In the genomic region with DNA sequence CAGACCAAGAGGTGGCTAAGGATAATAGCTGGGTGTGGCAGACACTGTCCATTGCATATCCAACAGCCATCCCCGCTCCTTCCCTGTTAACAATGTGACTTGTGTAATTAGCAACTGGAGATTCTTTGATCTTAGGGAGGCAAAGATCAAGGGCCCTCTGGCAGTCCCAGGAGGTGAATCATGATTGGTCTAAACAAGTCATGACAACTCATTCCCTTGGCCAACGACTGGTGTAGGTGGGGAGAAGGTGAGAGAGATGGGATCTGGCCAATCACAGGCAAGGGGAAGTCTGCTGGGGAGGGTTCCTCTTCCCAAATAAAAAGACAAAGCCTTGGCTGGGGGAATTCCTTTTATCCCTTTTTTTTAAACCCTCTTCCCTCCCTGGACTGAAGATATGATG, we compare ENCODE assay signal across 18 cellular contexts.
"Had no signal": no experiment of that assay in that cellular context is flagged by ENCODE, and none has a peak within 500 bp of the region (broad histone marks: within the 10 kb centered on the region; RNA-seq: fewer than 3 reads in every experiment).

No MANE protein-coding gene starts in this region.

- H3K4me3 ChIP-seq: cardiac muscle cell, colonic mucosa, thoracic aorta had no signal

- DNase-seq: activated CD4-positive, alpha-beta memory T cell treated with anti-CD3 and anti-CD28 coated beads for 36 hours; activated naive CD4-positive, alpha-beta T cell; activated T-cell treated with anti-CD3 and anti-CD28 coated beads, Interleukin-2, amount 50 U/mL, for 72 hours; aorta; colonic mucosa; effector memory CD4-positive, alpha-beta T cell; immature natural killer cell; left cardiac atrium; natural killer cell; occipital lobe; stimulated activated CD4-positive, alpha-beta T cell treated with anti-CD3 and anti-CD28 coated beads, Interleukin-12 subunit alpha, Interleukin-12 subunit beta, amount 100 ng/mL, for 4 hours; stimulated activated naive CD8-positive, alpha-beta T cell treated with anti-CD3 and anti-CD28 coated beads, Interleukin-15, Interleukin-2, amounts not matched to agents 100 U/mL and 50 U/mL, for 24 hours; T-helper 9 cell had no signal

- H3K27me3 ChIP-seq: cardiac muscle cell, colonic mucosa had no signal

- H3K27ac ChIP-seq: cardiac muscle cell, colonic mucosa, thoracic aorta had no signal

- H3K4me3 Mint-ChIP-seq: activated CD4-positive, alpha-beta memory T cell treated with anti-CD3 and anti-CD28 coated beads for 36 hours; activated T-cell treated with anti-CD3 and anti-CD28 coated beads, Interleukin-2, amount 50 U/mL, for 72 hours; immature natural killer cell; natural killer cell had no signal

- ATAC-seq: activated T-cell treated with anti-CD3 and anti-CD28 coated beads, Interleukin-2, amount 50 U/mL, for 72 hours; left cardiac atrium; natural killer cell; sciatic nerve; stimulated activated naive CD8-positive, alpha-beta T cell treated with anti-CD3 and anti-CD28 coated beads, Interleukin-15, Interleukin-2, amounts not matched to agents 100 U/mL and 50 U/mL, for 24 hours had no signal

- H3K27ac Mint-ChIP-seq: activated CD4-positive, alpha-beta memory T cell treated with anti-CD3 and anti-CD28 coated beads for 36 hours; activated T-cell treated with anti-CD3 and anti-CD28 coated beads, Interleukin-2, amount 50 U/mL, for 72 hours; immature natural killer cell; natural killer cell; progenitor cell of endocrine pancreas had no signal

- H3K36me3 Mint-ChIP-seq: activated CD4-positive, alpha-beta memory T cell treated with anti-CD3 and anti-CD28 coated beads for 36 hours; natural killer cell had no signal

- H3K9me3 ChIP-seq: colonic mucosa, thoracic aorta had no signal

- H3K36me3 ChIP-seq: cardiac muscle cell, colonic mucosa, thoracic aorta had no signal

- H3K9me3 Mint-ChIP-seq: activated CD4-positive, alpha-beta memory T cell treated with anti-CD3 and anti-CD28 coated beads for 36 hours; activated T-cell treated with anti-CD3 and anti-CD28 coated beads, Interleukin-2, amount 50 U/mL, for 72 hours; natural killer cell had no signal

- H3K4me1 ChIP-seq: colonic mucosa had no signal

- H3K4me1 Mint-ChIP-seq: immature natural killer cell had no signal

- FAIRE-seq: urothelium cell line had no signal
